ENCODE assay signal across 1 cellular context in the genomic region with DNA sequence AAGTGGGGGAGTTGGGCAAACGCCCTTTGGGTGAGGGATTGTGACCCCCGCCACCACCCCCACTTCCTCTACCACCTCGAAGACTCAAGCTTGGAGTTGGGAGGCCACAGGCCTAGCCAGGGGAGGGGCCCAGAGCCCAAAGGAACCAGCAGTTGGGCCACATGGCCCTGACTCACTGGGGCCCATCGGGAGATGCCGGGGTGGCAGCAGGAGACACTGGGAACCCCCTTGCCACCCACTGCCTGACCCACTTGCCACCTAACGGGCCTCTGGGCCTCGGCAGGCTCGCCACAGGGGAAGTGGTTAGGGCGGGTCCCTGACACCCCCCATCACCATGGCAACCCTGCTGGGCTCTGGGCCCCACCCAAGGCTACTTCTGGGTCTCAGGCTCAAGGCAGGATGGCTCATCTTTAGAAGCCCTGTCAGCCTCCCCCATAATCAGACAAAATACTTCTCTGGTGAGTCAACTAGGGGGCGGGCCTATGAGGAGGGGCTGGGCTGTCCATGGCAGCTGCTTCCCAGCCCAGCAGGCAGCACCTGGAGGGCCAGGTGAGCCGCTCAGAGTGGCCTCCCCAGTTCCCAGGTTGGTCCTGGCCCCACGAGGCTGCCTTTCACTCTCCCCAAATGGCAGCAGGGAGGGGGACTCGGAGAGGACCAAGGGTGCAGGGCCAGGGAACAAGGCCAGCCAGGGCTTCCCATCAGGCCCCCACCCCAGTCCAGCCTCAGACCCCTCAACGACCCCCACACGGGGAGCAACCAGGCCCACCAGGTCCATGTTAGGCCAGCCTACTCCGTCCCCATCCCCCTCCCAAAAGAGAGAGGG.
TF ChIP-seq lines count a peak whose summit lies in the region.

No MANE protein-coding gene starts in this region.

TF ChIP-seq in K562, 482 proteins besides CTCF, POLR2A, EP300 and RAD21 (continued from another document and continues in another):
- no peak for TF ChIP-seq EWSR1 (IDR thresholded peaks at IDR 0.05; ENCODE audit: borderline replicate concordance, low read depth, partially characterized antibody)
- TF ChIP-seq, protein P1, sequence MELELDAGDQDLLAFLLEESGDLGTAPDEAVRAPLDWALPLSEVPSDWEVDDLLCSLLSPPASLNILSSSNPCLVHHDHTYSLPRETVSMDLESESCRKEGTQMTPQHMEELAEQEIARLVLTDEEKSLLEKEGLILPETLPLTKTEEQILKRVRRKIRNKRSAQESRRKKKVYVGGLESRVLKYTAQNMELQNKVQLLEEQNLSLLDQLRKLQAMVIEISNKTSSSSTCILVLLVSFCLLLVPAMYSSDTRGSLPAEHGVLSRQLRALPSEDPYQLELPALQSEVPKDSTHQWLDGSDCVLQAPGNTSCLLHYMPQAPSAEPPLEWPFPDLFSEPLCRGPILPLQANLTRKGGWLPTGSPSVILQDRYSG (tag; conservative IDR thresholded peaks at IDR 0.05; ENCODE audit: low read depth) = no peak
- TF ChIP-seq, protein P2, sequence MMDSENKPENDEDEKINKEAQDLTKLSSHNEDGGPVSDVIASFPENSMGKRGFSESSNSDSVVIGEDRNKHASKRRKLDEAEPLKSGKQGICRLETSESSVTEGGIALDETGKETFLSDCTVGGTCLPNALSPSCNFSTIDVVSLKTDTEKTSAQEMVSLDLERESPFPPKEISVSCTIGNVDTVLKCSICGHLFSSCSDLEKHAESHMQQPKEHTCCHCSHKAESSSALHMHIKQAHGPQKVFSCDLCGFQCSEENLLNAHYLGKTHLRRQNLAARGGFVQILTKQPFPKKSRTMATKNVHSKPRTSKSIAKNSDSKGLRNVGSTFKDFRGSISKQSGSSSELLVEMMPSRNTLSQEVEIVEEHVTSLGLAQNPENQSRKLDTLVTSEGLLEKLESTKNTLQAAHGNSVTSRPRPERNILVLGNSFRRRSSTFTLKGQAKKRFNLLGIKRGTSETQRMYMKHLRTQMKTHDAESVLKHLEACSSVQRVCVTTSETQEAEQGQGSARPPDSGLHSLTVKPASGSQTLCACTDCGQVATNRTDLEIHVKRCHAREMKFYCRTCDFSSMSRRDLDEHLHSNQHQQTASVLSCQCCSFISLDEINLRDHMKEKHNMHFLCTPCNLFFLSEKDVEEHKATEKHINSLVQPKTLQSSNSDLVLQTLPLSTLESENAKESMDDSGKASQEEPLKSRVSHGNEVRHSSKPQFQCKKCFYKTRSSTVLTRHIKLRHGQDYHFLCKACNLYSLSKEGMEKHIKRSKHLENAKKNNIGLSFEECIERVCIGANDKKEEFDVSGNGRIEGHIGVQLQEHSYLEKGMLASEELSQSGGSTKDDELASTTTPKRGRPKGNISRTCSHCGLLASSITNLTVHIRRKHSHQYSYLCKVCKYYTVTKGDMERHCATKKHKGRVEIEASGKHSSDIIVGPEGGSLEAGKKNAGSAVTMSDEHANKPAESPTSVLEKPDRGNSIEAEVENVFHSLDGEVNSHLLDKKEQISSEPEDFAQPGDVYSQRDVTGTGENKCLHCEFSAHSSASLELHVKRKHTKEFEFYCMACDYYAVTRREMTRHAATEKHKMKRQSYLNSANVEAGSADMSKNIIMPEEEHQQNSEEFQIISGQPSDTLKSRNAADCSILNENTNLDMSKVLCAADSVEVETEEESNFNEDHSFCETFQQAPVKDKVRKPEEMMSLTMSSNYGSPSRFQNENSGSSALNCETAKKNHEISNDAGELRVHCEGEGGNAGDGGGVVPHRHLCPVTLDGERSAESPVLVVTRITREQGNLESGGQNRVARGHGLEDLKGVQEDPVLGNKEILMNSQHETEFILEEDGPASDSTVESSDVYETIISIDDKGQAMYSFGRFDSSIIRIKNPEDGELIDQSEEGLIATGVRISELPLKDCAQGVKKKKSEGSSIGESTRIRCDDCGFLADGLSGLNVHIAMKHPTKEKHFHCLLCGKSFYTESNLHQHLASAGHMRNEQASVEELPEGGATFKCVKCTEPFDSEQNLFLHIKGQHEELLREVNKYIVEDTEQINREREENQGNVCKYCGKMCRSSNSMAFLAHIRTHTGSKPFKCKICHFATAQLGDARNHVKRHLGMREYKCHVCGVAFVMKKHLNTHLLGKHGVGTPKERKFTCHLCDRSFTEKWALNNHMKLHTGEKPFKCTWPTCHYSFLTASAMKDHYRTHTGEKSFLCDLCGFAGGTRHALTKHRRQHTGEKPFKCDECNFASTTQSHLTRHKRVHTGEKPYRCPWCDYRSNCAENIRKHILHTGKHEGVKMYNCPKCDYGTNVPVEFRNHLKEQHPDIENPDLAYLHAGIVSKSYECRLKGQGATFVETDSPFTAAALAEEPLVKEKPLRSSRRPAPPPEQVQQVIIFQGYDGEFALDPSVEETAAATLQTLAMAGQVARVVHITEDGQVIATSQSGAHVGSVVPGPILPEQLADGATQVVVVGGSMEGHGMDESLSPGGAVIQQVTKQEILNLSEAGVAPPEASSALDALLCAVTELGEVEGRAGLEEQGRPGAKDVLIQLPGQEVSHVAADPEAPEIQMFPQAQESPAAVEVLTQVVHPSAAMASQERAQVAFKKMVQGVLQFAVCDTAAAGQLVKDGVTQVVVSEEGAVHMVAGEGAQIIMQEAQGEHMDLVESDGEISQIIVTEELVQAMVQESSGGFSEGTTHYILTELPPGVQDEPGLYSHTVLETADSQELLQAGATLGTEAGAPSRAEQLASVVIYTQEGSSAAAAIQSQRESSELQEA (IDR thresholded peaks at IDR 0.05; ENCODE audit: low read depth) = no peak
- TF ChIP-seq, protein P3, sequence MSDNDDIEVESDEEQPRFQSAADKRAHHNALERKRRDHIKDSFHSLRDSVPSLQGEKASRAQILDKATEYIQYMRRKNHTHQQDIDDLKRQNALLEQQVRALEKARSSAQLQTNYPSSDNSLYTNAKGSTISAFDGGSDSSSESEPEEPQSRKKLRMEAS (CRISPR knock-in tag; IDR thresholded peaks at IDR 0.05) = peak; percentile 68
- no peak for TF ChIP-seq NFATC3 (IDR thresholded peaks at IDR 0.05)
- peak; percentile 31 to 45; a peak in 3 of 4 replicates for TF ChIP-seq MAZ (CRISPR knock-in tag; conservative IDR thresholded peaks at IDR 0.05 in 1 of 2, IDR thresholded peaks at IDR 0.05 in 1 of 2)
- TF ChIP-seq ZNF146 (CRISPR knock-in tag; IDR thresholded peaks at IDR 0.05; ENCODE audit: unreplicated experiment) = no peak
- TF ChIP-seq, protein P4, sequence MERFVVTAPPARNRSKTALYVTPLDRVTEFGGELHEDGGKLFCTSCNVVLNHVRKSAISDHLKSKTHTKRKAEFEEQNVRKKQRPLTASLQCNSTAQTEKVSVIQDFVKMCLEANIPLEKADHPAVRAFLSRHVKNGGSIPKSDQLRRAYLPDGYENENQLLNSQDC (CRISPR knock-in tag; IDR thresholded peaks at IDR 0.05) = no peak
- TF ChIP-seq STAT5B (CRISPR knock-in tag; IDR thresholded peaks at IDR 0.05) = no peak
- TF ChIP-seq, protein P5, sequence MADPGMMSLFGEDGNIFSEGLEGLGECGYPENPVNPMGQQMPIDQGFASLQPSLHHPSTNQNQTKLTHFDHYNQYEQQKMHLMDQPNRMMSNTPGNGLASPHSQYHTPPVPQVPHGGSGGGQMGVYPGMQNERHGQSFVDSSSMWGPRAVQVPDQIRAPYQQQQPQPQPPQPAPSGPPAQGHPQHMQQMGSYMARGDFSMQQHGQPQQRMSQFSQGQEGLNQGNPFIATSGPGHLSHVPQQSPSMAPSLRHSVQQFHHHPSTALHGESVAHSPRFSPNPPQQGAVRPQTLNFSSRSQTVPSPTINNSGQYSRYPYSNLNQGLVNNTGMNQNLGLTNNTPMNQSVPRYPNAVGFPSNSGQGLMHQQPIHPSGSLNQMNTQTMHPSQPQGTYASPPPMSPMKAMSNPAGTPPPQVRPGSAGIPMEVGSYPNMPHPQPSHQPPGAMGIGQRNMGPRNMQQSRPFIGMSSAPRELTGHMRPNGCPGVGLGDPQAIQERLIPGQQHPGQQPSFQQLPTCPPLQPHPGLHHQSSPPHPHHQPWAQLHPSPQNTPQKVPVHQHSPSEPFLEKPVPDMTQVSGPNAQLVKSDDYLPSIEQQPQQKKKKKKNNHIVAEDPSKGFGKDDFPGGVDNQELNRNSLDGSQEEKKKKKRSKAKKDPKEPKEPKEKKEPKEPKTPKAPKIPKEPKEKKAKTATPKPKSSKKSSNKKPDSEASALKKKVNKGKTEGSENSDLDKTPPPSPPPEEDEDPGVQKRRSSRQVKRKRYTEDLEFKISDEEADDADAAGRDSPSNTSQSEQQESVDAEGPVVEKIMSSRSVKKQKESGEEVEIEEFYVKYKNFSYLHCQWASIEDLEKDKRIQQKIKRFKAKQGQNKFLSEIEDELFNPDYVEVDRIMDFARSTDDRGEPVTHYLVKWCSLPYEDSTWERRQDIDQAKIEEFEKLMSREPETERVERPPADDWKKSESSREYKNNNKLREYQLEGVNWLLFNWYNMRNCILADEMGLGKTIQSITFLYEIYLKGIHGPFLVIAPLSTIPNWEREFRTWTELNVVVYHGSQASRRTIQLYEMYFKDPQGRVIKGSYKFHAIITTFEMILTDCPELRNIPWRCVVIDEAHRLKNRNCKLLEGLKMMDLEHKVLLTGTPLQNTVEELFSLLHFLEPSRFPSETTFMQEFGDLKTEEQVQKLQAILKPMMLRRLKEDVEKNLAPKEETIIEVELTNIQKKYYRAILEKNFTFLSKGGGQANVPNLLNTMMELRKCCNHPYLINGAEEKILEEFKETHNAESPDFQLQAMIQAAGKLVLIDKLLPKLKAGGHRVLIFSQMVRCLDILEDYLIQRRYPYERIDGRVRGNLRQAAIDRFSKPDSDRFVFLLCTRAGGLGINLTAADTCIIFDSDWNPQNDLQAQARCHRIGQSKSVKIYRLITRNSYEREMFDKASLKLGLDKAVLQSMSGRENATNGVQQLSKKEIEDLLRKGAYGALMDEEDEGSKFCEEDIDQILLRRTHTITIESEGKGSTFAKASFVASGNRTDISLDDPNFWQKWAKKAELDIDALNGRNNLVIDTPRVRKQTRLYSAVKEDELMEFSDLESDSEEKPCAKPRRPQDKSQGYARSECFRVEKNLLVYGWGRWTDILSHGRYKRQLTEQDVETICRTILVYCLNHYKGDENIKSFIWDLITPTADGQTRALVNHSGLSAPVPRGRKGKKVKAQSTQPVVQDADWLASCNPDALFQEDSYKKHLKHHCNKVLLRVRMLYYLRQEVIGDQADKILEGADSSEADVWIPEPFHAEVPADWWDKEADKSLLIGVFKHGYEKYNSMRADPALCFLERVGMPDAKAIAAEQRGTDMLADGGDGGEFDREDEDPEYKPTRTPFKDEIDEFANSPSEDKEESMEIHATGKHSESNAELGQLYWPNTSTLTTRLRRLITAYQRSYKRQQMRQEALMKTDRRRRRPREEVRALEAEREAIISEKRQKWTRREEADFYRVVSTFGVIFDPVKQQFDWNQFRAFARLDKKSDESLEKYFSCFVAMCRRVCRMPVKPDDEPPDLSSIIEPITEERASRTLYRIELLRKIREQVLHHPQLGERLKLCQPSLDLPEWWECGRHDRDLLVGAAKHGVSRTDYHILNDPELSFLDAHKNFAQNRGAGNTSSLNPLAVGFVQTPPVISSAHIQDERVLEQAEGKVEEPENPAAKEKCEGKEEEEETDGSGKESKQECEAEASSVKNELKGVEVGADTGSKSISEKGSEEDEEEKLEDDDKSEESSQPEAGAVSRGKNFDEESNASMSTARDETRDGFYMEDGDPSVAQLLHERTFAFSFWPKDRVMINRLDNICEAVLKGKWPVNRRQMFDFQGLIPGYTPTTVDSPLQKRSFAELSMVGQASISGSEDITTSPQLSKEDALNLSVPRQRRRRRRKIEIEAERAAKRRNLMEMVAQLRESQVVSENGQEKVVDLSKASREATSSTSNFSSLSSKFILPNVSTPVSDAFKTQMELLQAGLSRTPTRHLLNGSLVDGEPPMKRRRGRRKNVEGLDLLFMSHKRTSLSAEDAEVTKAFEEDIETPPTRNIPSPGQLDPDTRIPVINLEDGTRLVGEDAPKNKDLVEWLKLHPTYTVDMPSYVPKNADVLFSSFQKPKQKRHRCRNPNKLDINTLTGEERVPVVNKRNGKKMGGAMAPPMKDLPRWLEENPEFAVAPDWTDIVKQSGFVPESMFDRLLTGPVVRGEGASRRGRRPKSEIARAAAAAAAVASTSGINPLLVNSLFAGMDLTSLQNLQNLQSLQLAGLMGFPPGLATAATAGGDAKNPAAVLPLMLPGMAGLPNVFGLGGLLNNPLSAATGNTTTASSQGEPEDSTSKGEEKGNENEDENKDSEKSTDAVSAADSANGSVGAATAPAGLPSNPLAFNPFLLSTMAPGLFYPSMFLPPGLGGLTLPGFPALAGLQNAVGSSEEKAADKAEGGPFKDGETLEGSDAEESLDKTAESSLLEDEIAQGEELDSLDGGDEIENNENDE (IDR thresholded peaks at IDR 0.05; ENCODE audit: low read depth, low read length) = no peak
- TF ChIP-seq, protein P6, sequence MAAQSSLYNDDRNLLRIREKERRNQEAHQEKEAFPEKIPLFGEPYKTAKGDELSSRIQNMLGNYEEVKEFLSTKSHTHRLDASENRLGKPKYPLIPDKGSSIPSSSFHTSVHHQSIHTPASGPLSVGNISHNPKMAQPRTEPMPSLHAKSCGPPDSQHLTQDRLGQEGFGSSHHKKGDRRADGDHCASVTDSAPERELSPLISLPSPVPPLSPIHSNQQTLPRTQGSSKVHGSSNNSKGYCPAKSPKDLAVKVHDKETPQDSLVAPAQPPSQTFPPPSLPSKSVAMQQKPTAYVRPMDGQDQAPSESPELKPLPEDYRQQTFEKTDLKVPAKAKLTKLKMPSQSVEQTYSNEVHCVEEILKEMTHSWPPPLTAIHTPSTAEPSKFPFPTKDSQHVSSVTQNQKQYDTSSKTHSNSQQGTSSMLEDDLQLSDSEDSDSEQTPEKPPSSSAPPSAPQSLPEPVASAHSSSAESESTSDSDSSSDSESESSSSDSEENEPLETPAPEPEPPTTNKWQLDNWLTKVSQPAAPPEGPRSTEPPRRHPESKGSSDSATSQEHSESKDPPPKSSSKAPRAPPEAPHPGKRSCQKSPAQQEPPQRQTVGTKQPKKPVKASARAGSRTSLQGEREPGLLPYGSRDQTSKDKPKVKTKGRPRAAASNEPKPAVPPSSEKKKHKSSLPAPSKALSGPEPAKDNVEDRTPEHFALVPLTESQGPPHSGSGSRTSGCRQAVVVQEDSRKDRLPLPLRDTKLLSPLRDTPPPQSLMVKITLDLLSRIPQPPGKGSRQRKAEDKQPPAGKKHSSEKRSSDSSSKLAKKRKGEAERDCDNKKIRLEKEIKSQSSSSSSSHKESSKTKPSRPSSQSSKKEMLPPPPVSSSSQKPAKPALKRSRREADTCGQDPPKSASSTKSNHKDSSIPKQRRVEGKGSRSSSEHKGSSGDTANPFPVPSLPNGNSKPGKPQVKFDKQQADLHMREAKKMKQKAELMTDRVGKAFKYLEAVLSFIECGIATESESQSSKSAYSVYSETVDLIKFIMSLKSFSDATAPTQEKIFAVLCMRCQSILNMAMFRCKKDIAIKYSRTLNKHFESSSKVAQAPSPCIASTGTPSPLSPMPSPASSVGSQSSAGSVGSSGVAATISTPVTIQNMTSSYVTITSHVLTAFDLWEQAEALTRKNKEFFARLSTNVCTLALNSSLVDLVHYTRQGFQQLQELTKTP (IDR thresholded peaks at IDR 0.05; ENCODE audit: low read depth in 1 of 2, partially characterized antibody in 2 of 2) = peak in 1 of 2 experiments; percentile 5
- no peak for TF ChIP-seq PURB (CRISPR knock-in tag; IDR thresholded peaks at IDR 0.05; ENCODE audit: low read depth)
- TF ChIP-seq MECOM (CRISPR knock-in tag; IDR thresholded peaks at IDR 0.05) = no peak
- TF ChIP-seq FOXK1 (CRISPR knock-in tag; IDR thresholded peaks at IDR 0.05; ENCODE audit: borderline replicate concordance) = no peak
- no peak for TF ChIP-seq MTA2 (IDR thresholded peaks at IDR 0.05; ENCODE audit: low read depth)
- TF ChIP-seq, protein P7, sequence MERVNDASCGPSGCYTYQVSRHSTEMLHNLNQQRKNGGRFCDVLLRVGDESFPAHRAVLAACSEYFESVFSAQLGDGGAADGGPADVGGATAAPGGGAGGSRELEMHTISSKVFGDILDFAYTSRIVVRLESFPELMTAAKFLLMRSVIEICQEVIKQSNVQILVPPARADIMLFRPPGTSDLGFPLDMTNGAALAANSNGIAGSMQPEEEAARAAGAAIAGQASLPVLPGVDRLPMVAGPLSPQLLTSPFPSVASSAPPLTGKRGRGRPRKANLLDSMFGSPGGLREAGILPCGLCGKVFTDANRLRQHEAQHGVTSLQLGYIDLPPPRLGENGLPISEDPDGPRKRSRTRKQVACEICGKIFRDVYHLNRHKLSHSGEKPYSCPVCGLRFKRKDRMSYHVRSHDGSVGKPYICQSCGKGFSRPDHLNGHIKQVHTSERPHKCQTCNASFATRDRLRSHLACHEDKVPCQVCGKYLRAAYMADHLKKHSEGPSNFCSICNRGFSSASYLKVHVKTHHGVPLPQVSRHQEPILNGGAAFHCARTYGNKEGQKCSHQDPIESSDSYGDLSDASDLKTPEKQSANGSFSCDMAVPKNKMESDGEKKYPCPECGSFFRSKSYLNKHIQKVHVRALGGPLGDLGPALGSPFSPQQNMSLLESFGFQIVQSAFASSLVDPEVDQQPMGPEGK (CRISPR knock-in tag; IDR thresholded peaks at IDR 0.05; ENCODE audit: borderline replicate concordance) = no peak
